Comparison of ENCODE assay signal across 8 cellular contexts in genomic region chr17:19513897-19514488, GRCh38. TPM values are rescaled to one million over a fixed set of nuclear protein-coding genes. Genes with fewer than 3 reads are reported as not detected.
A peak's percentile ranks its signal among the peaks of the same experiment; 100 is the strongest.
DNase-seq lines count a peak whose midpoint lies in the region; ATAC-seq and TF ChIP-seq lines count a peak whose summit lies in the region.

No MANE protein-coding gene starts in this region.

- ATAC-seq in T-helper 17 cell (peak; percentile 63), HG03159 (IDR thresholded peaks at IDR 0.05; ENCODE audit: unreplicated experiment) (no peak)

- H3K27ac ChIP-seq in angular gyrus (ENCODE audit: low read depth, low read length) = peak overlapping the region; percentile 34
- H3K27ac ChIP-seq in left ventricle myocardium inferior (replicated peaks) = peak overlapping the region; percentile 50

- H3K4me1 ChIP-seq in left ventricle myocardium inferior = peaks cover 25% of the 10 kb centered on the region

- CTCF ChIA-PET in GM10248 (lab: Yijun Ruan, JAX) = interaction anchor here (0.9 to 4.2 kb wide), 18 partner anchors 11 to 258 kb away, joined by 3 to 77 read pairs (median 4); partner anchors contain the start of gene ALDH3A2

- H3K4me3 ChIP-seq in left ventricle myocardium inferior = peak overlapping the region; percentile 30

- H3K36me3 Mint-ChIP-seq in T-helper 17 cell (ENCODE audit: low read depth) = no peaks in the 10 kb centered on the region

- no peak overlapping the region for H3K4me3 Mint-ChIP-seq in T-helper 17 cell

- POLR2A ChIA-PET in GM10248 (lab: Yijun Ruan, JAX) = no interaction called here

- TF ChIP-seq CTCF in GM10248 (IDR thresholded peaks at IDR 0.05; ENCODE audit: control extremely low read depth, extremely low read depth, low read depth, missing control alignments) (peak; percentile 87), left ventricle myocardium inferior (IDR thresholded peaks at IDR 0.05; ENCODE audit: borderline replicate concordance) (peak; percentile 94)

- H3K27ac Mint-ChIP-seq in T-helper 17 cell = peak overlapping the region; percentile 60

- H3K9me3 ChIP-seq in T-helper 17 cell (ENCODE audit: control insufficient read depth, low read length, poor library complexity, severe bottlenecking) = no peaks in the 10 kb centered on the region
- no peaks in the 10 kb centered on the region for H3K9me3 ChIP-seq in left ventricle myocardium inferior (replicated peaks)

- no peaks in the 10 kb centered on the region for H3K27me3 Mint-ChIP-seq in T-helper 17 cell

- DNase-seq in GM10248 (ENCODE audit: extremely low spot score) (peak; percentile 68), MV-4-11 (lab: John Stamatoyannopoulos, UW) (peak; percentile 59), T-helper 17 cell (peak; percentile 37 to 57 (median 38)), left ventricle myocardium inferior (peak; percentile 61), retina (peak; percentile 77), mesenteric fat pad (ENCODE audit: low spot score) (no peak)

- intact Hi-C loops in left ventricle myocardium inferior (cut with micrococcal nuclease) = loop anchor here (5.0 kb wide), 1 partner anchor 253 kb away; no protein-coding TSS in a partner anchor

- no peaks in the 10 kb centered on the region for H3K27me3 ChIP-seq in left ventricle myocardium inferior (ENCODE audit: low read depth)

- H3K36me3 ChIP-seq in left ventricle myocardium inferior = no peaks in the 10 kb centered on the region

- peaks cover 4% of the 10 kb centered on the region for H3K4me1 Mint-ChIP-seq in T-helper 17 cell

RNA-seq across cellular contexts. Expression of gene SLC47A1, which starts 19.7 kb away (rescaled TPM):
- not detected for total RNA-seq in T-helper 17 cell
- 12.9 TPM for total RNA-seq in left ventricle myocardium inferior
- total RNA-seq in mesenteric fat pad = 7.0 TPM
